Comparison of ENCODE assay signal across 27 cellular contexts in genomic region chr19:7864719-7865074, GRCh38. TPM values are rescaled to one million over a fixed set of nuclear protein-coding genes. Genes with fewer than 3 reads are reported as not detected.
A peak's percentile ranks its signal among the peaks of the same experiment; 100 is the strongest.
DNase-seq lines count a peak whose midpoint lies in the region; ATAC-seq, FAIRE-seq and TF ChIP-seq lines count a peak whose summit lies in the region.
"Had no signal": no experiment of that assay in that cellular context is flagged by ENCODE, and none has a peak within 500 bp of the region (broad histone marks: within the 10 kb centered on the region; RNA-seq: fewer than 3 reads in every experiment).

No MANE protein-coding gene starts in this region.

- H2BK20ac ChIP-seq in IMR-90 (ENCODE audit: low read depth, low read length) = no peak overlapping the region

- H2BK5ac ChIP-seq in IMR-90 (ENCODE audit: low read depth, low read length, poor library complexity, severe bottlenecking) = no peak overlapping the region

- CTCF ChIA-PET in HepG2 (lab: Yijun Ruan, JAX; ENCODE audit: low intra/inter-chr PET ratio, low total read pairs) (no interaction called here), IMR-90 (lab: Yijun Ruan, JAX) (interaction anchor here (0.6 kb wide), 1 partner anchor 93 kb away, joined by 6 read pairs; no protein-coding TSS in a partner anchor)

- dilution Hi-C loops in IMR-90 (cut with HindIII; ENCODE audit: low sequenced_read_pairs, unreplicated experiment) = no loop called here

- no peak overlapping the region for H3K27ac ChIP-seq in HepG2 (ENCODE audit: extremely low read length, insufficient read depth, low read length)
- no peak overlapping the region for H3K27ac ChIP-seq in right lobe of liver
- H3K27ac ChIP-seq in IMR-90 (ENCODE audit: insufficient read depth, low read length) = no peak overlapping the region
- H3K27ac ChIP-seq: C4-2B, GM23248, HL-60, KMS-11, SJCRH30 had no signal

- H3K4me3 ChIP-seq in HepG2 (replicated peaks in 1 of 3; ENCODE audit: insufficient read depth in 1 of 3, low read depth in 2 of 3, low read length in 3 of 3) (peak overlapping the region in 2 of 3 experiments; percentile 10 to 27; a peak in 1 of 6 replicates), right lobe of liver (no peak overlapping the region), IMR-90 (ENCODE audit: insufficient read depth, low read depth, low read length) (no peak overlapping the region)
- H3K4me3 ChIP-seq: GM12878, GM23248, SJCRH30 had no signal

- no TSS peak for BruUV-seq in HepG2 (replicated peaks; lab: Mats Ljungman, UMichigan)
- BruUV-seq in IMR-90 (replicated peaks; lab: Mats Ljungman, UMichigan) = no TSS peak

- no peak overlapping the region for H4K5ac ChIP-seq in IMR-90 (ENCODE audit: low read depth, low read length)

- no peaks in the 10 kb centered on the region for H4K20me1 ChIP-seq in HepG2 (ENCODE audit: insufficient read depth, low read length)
- 0 out of 2 replicates have a peak, but pooled peaks cover 7% of the 10 kb centered on the region for H4K20me1 ChIP-seq in IMR-90 (ENCODE audit: insufficient read depth, low read length)

- H3K27me3 ChIP-seq in HepG2 (ENCODE audit: control insufficient read depth in 1 of 2, insufficient read depth in 2 of 2, low read length in 2 of 2) (no peaks in the 10 kb centered on the region), right lobe of liver (no peaks in the 10 kb centered on the region), IMR-90 (ENCODE audit: control insufficient read depth, insufficient read depth, low read length) (peaks cover 6% of the 10 kb centered on the region; the same call in 1 of the 2 replicates)

- H2BK120ac ChIP-seq in IMR-90 (ENCODE audit: low read depth, low read length) = no peak overlapping the region

- TF ChIP-seq CTCF in HepG2 (CRISPR knock-in tag; IDR thresholded peaks at IDR 0.05) = no peak
- TF ChIP-seq CTCF in right lobe of liver (IDR thresholded peaks at IDR 0.05) = no peak
- TF ChIP-seq CTCF in IMR-90 (conservative IDR thresholded peaks at IDR 0.05; ENCODE audit: low read depth, low read length) = no peak

- ATAC-seq in HepG2 (no peak), right lobe of liver (no peak), IMR-90 (ENCODE audit: low read depth) (no peak)
- ATAC-seq in stimulated activated naive CD8-positive, alpha-beta T cell treated with anti-CD3 and anti-CD28 coated beads, Interleukin-15, Interleukin-2, amounts not matched to agents 100 U/mL and 50 U/mL, for 24 hours = no peak
- ATAC-seq: GM12878, T-cell had no signal

- H3K23ac ChIP-seq in IMR-90 (ENCODE audit: low read depth, low read length) = no peak overlapping the region

- POLR2A ChIA-PET in HepG2 (lab: Yijun Ruan, JAX) = no interaction called here
- POLR2A ChIA-PET in IMR-90 (lab: Charles Lee; ENCODE audit: unreplicated experiment) = no interaction called here

- TF ChIP-seq EP300 in HepG2 (IDR thresholded peaks at IDR 0.05; ENCODE audit: low read depth in 2 of 2, low read length in 2 of 2) (no peak), HepG2 (CRISPR knock-in tag; IDR thresholded peaks at IDR 0.05; ENCODE audit: borderline replicate concordance) (no peak)

- no peaks in the 10 kb centered on the region for H3K9me1 ChIP-seq in IMR-90 (ENCODE audit: insufficient read depth, low read length)

- in situ Hi-C loops in HepG2 (cut with HindIII; ENCODE audit: extremely low pct_ligation_motif_present, low pct_unique_long_range_greater_than_20kb) = no loop called here
- in situ Hi-C loops in IMR-90 (cut with MboI; ENCODE audit: low sequenced_read_pairs) = no loop called here

- H3K36me3 ChIP-seq in HepG2 (replicated peaks in 1 of 2; ENCODE audit: control insufficient read depth in 1 of 2, insufficient read depth in 2 of 2, low read length in 2 of 2) (no peaks in the 10 kb centered on the region), right lobe of liver (no peaks in the 10 kb centered on the region), IMR-90 (ENCODE audit: control insufficient read depth, insufficient read depth, low read length) (no peaks in the 10 kb centered on the region)
- H3K36me3 ChIP-seq: SJCRH30 had no signal

- no peak overlapping the region for H2AK5ac ChIP-seq in IMR-90 (ENCODE audit: low read depth, low read length)

- no peaks in the 10 kb centered on the region for H3K79me1 ChIP-seq in IMR-90 (ENCODE audit: low read depth in 1 of 2, low read length in 2 of 2)

- no peak for DNase-seq in HepG2 (ENCODE audit: low spot score)
- no peak for DNase-seq in right lobe of liver
- no peak for DNase-seq in IMR-90
- peak; percentile 12 for DNase-seq in epidermal melanocyte (ENCODE audit: insufficient read length, low spot score)
- DNase-seq in stimulated activated naive CD8-positive, alpha-beta T cell treated with anti-CD3 and anti-CD28 coated beads, Interleukin-15, Interleukin-2, amounts not matched to agents 100 U/mL and 50 U/mL, for 24 hours = no peak
- DNase-seq in NOMO-1 treated with DMSO at 0.1 percent for 48 hours (lab: John Stamatoyannopoulos, UW; ENCODE audit: unreplicated experiment) = no peak
- no peak for DNase-seq in AML-193 (lab: John Stamatoyannopoulos, UW)
- DNase-seq: ACHN, DMS79 treated with DMSO at 0.1 percent for 48 hours, GM23248, HCEC 1CT, MV-4-11, NCI-H1417, NCI-H187, NCI-H2107, NCI-H2227 treated with DMSO at 0.1 percent for 48 hours, NCI-H510A, NCI-H82, OCI-M1, SJCRH30, T-cell had no signal

- H2BK15ac ChIP-seq in IMR-90 (ENCODE audit: low read depth, low read length) = no peak overlapping the region

- H3K4me2 ChIP-seq in HepG2 (ENCODE audit: low read depth, low read length) = peak overlapping the region; percentile 68
- no peak overlapping the region for H3K4me2 ChIP-seq in IMR-90 (ENCODE audit: low read depth, low read length)

- H4K91ac ChIP-seq in IMR-90 (ENCODE audit: insufficient read depth, low read depth, low read length) = no peak overlapping the region

- no peak overlapping the region for H3K56ac ChIP-seq in IMR-90 (ENCODE audit: extremely low read depth, insufficient read depth, low read length)

- intact Hi-C loops in HepG2 (cut with micrococcal nuclease; ENCODE audit: unreplicated experiment) = no loop called here
- intact Hi-C loops in right lobe of liver (cut with DNase I) = no loop called here
- intact Hi-C loops in IMR-90 (cut with micrococcal nuclease) = no loop called here

- no peak for FAIRE-seq in HepG2 (lab: Jason Lieb, UNC)
- FAIRE-seq: GM12878, RCC 7860 had no signal

- no peaks in the 10 kb centered on the region for H3K9me3 ChIP-seq in HepG2 (ENCODE audit: low read length)
- no peaks in the 10 kb centered on the region for H3K9me3 ChIP-seq in right lobe of liver
- H3K9me3 ChIP-seq in IMR-90 (ENCODE audit: control insufficient read depth, insufficient read depth, low read length) = no peaks in the 10 kb centered on the region
- H3K9me3 ChIP-seq: SJCRH30 had no signal

- H3K4ac ChIP-seq in IMR-90 (ENCODE audit: low read depth, low read length) = no peak overlapping the region

- H3K9ac ChIP-seq in HepG2 (ENCODE audit: insufficient read depth, low read depth, low read length) = no peak overlapping the region
- H3K9ac ChIP-seq in IMR-90 (ENCODE audit: low read depth, low read length) = no peak overlapping the region
- H3K9ac ChIP-seq: GM23248, KMS-11 had no signal

- H3K4me1 ChIP-seq in HepG2 (ENCODE audit: insufficient read depth, low read length) = peaks cover 44% of the 10 kb centered on the region
- peaks cover 0 to 11% (median 0%) of the 10 kb centered on the region in 4 donors for H3K4me1 ChIP-seq in right lobe of liver
- peaks cover 12% of the 10 kb centered on the region for H3K4me1 ChIP-seq in IMR-90 (ENCODE audit: control insufficient read depth, insufficient read depth, low read length)
- H3K4me1 ChIP-seq: SJCRH30 had no signal

- H2AFZ ChIP-seq in HepG2 (ENCODE audit: low read length) = no peak overlapping the region
- H2AFZ ChIP-seq in IMR-90 (replicated peaks; ENCODE audit: low read length, poor library complexity) = peak overlapping the region; percentile 41
- H2AFZ ChIP-seq: GM23248 had no signal

- no peak overlapping the region for H3K18ac ChIP-seq in IMR-90 (ENCODE audit: low read depth, low read length)

- H3K14ac ChIP-seq in IMR-90 (replicated peaks; ENCODE audit: low read depth, low read length) = no peak overlapping the region

- no peaks in the 10 kb centered on the region for H3K79me2 ChIP-seq in HepG2 (ENCODE audit: insufficient read depth, low read length)

- TF ChIP-seq POLR2A in HepG2 (IDR thresholded peaks at IDR 0.05; ENCODE audit: insufficient read depth in 1 of 2, low read depth in 2 of 2, low read length in 2 of 2) = no peak
- TF ChIP-seq POLR2A in right lobe of liver (IDR thresholded peaks at IDR 0.05) = no peak
- TF ChIP-seq POLR2A in IMR-90 (IDR thresholded peaks at IDR 0.05; ENCODE audit: low read depth, low read length) = no peak

- TF ChIP-seq RAD21 in HepG2 (CRISPR knock-in tag; IDR thresholded peaks at IDR 0.05) = no peak
- no peak for TF ChIP-seq RAD21 in IMR-90 (IDR thresholded peaks at IDR 0.05; ENCODE audit: low read length)

- no peak overlapping the region for H2AK9ac ChIP-seq in IMR-90 (replicated peaks; ENCODE audit: low read depth, low read length, poor library complexity)

- H4K8ac ChIP-seq in IMR-90 (ENCODE audit: low read depth in 2 of 2, low read length in 2 of 2) = no peak overlapping the region

- WGBS in HepG2 (ENCODE audit: low lambda C conversion rate) = 30% methylated on average over 16 of the region's 17 CpGs
- WGBS in right lobe of liver (ENCODE audit: insufficient coverage, low coverage, low lambda C conversion rate, missing lambda C conversion rate) = 64% methylated on average over 11 of the region's 17 CpGs
- 100% methylated on average over 2 of the region's 17 CpGs; no CpG with 5 or more reads in 1 of the 2 experiments for WGBS in IMR-90 (ENCODE audit: extremely low coverage in 2 of 2, insufficient read length in 1 of 2), 2 experiments

RNA-seq across cellular contexts. Expression of gene PRR36, which starts 9.5 kb away (rescaled TPM):
- 0.07 TPM in 2 replicates for total RNA-seq in HepG2 (2016; rRNA removed; fragmentation: Illumina TruSeq; extraction: Trizol)
- 0.30 TPM in 1 of 2 replicates, not detected in the other for total RNA-seq in HepG2 (2016; cell fraction: cytosol; rRNA removed; fragmentation: Illumina TruSeq; extraction: Trizol; ENCODE audit: low read depth)
- 0.09 and 0.30 TPM in 2 replicates for total RNA-seq in HepG2 (2016; cell fraction: insoluble cytoplasmic fraction; rRNA removed; fragmentation: Illumina TruSeq; extraction: Trizol)
- 0.15 and 0.17 TPM in 2 replicates for total RNA-seq in HepG2 (2016; cell fraction: membrane; rRNA removed; fragmentation: Illumina TruSeq; extraction: Trizol)
- 0.09 and 0.22 TPM in 2 replicates for total RNA-seq in HepG2 (2016; cell fraction: nucleus; rRNA removed; fragmentation: Illumina TruSeq; extraction: Trizol)
- 0.17 TPM in 2 replicates for polyA plus RNA-seq in HepG2 (2011; rRNA removed)
- polyA plus RNA-seq in HepG2 (2011; cell fraction: cytosol; rRNA removed) = 0.05 and 0.13 TPM in 2 replicates
- 0.73 and 1.3 TPM in 2 replicates for polyA plus RNA-seq in HepG2 (2011; cell fraction: nucleus; rRNA removed)
- polyA plus RNA-seq in HepG2 (2012) = 1.5 and 1.8 TPM in 2 replicates
- 0.23 and 0.25 TPM in 2 replicates for polyA plus RNA-seq in HepG2 (2016; cell fraction: cytosol; fragmentation: Illumina TruSeq; extraction: Trizol; ENCODE audit: low read depth)
- 0.54 and 0.83 TPM in 2 replicates for polyA plus RNA-seq in HepG2 (2016; cell fraction: insoluble cytoplasmic fraction; fragmentation: Illumina TruSeq; extraction: Trizol; ENCODE audit: low read depth)
- polyA plus RNA-seq in HepG2 (2016; cell fraction: membrane; fragmentation: Illumina TruSeq; extraction: Trizol; ENCODE audit: low read depth) = 0.34 and 0.41 TPM in 2 replicates
- polyA plus RNA-seq in HepG2 (2016; cell fraction: nucleus; fragmentation: Illumina TruSeq; extraction: Trizol; ENCODE audit: insufficient read depth, low read depth) = 1.3 and 1.5 TPM in 2 replicates
- 0.34 TPM in 1 of 2 replicates, not detected in the other for polyA minus RNA-seq in HepG2 (2011; rRNA and poly(A)+ RNA removed; ENCODE audit: low replicate concordance)
- polyA minus RNA-seq in HepG2 (2011; cell fraction: cytosol; rRNA and poly(A)+ RNA removed) = 0.97 and 1.1 TPM in 2 replicates
- polyA minus RNA-seq in HepG2 (2011; cell fraction: nucleus; rRNA and poly(A)+ RNA removed) = 0.25 and 0.26 TPM in 2 replicates
- total RNA-seq in right lobe of liver = under 1 TPM in 4 of 6 experiments, not detected in 2; 0.07 to 0.37 (median 0.12) TPM
- not detected in 2 replicates for total RNA-seq in IMR-90 (2012; rRNA removed)
- 0.02 and 0.06 TPM in 2 replicates for polyA plus RNA-seq in IMR-90 (2012; rRNA removed)
- polyA plus RNA-seq in IMR-90 (2012; cell fraction: cytosol; rRNA removed) = 0.05 and 0.21 TPM in 2 replicates
- polyA plus RNA-seq in IMR-90 (2012; cell fraction: nucleus; rRNA removed; ENCODE audit: low replicate concordance) = 0.09 and 0.29 TPM in 2 replicates
- total RNA-seq: GM12878, GM23248, SJCRH30 had no signal
- polyA plus RNA-seq: GM23248 had no signal

RNA-seq across cellular contexts. Expression of gene LRRC8E, which starts 23.6 kb away (rescaled TPM):
- total RNA-seq in HepG2 (2016; rRNA removed; fragmentation: Illumina TruSeq; extraction: Trizol) (4.0 and 8.0 TPM in 2 replicates), right lobe of liver (1 to 10 TPM; 1.5 to 9.6 (median 3.5) TPM), IMR-90 (2012; rRNA removed) (6.9 and 7.2 TPM in 2 replicates)
- 0.97 and 1.0 TPM in 2 replicates for total RNA-seq in HepG2 (2016; cell fraction: cytosol; rRNA removed; fragmentation: Illumina TruSeq; extraction: Trizol; ENCODE audit: low read depth)
- total RNA-seq in HepG2 (2016; cell fraction: insoluble cytoplasmic fraction; rRNA removed; fragmentation: Illumina TruSeq; extraction: Trizol) = 4.0 and 9.1 TPM in 2 replicates
- total RNA-seq in HepG2 (2016; cell fraction: membrane; rRNA removed; fragmentation: Illumina TruSeq; extraction: Trizol) = 2.2 and 3.4 TPM in 2 replicates
- 7.5 and 8.2 TPM in 2 replicates for total RNA-seq in HepG2 (2016; cell fraction: nucleus; rRNA removed; fragmentation: Illumina TruSeq; extraction: Trizol)
- polyA plus RNA-seq in HepG2 (2011; rRNA removed) (10.3 and 14.6 TPM in 2 replicates), IMR-90 (2012; rRNA removed) (6.4 and 6.9 TPM in 2 replicates)
- 6.6 and 7.8 TPM in 2 replicates for polyA plus RNA-seq in HepG2 (2011; cell fraction: cytosol; rRNA removed)
- 7.6 and 8.4 TPM in 2 replicates for polyA plus RNA-seq in HepG2 (2011; cell fraction: nucleus; rRNA removed)
- 10.1 and 12.0 TPM in 2 replicates for polyA plus RNA-seq in HepG2 (2012)
- polyA plus RNA-seq in HepG2 (2016; cell fraction: cytosol; fragmentation: Illumina TruSeq; extraction: Trizol; ENCODE audit: low read depth) = 0.41 and 0.42 TPM in 2 replicates
- 2.8 and 3.6 TPM in 2 replicates for polyA plus RNA-seq in HepG2 (2016; cell fraction: insoluble cytoplasmic fraction; fragmentation: Illumina TruSeq; extraction: Trizol; ENCODE audit: low read depth)
- polyA plus RNA-seq in HepG2 (2016; cell fraction: membrane; fragmentation: Illumina TruSeq; extraction: Trizol; ENCODE audit: low read depth) = 0.65 and 1.00 TPM in 2 replicates
- 8.0 and 10.3 TPM in 2 replicates for polyA plus RNA-seq in HepG2 (2016; cell fraction: nucleus; fragmentation: Illumina TruSeq; extraction: Trizol; ENCODE audit: insufficient read depth, low read depth)
- polyA minus RNA-seq in HepG2 (2011; rRNA and poly(A)+ RNA removed; ENCODE audit: low replicate concordance) = 13.5 and 26.2 TPM in 2 replicates
- 10.5 and 13.4 TPM in 2 replicates for polyA minus RNA-seq in HepG2 (2011; cell fraction: cytosol; rRNA and poly(A)+ RNA removed)
- polyA minus RNA-seq in HepG2 (2011; cell fraction: nucleus; rRNA and poly(A)+ RNA removed) = 5.5 and 7.0 TPM in 2 replicates
- polyA plus RNA-seq in IMR-90 (2012; cell fraction: cytosol; rRNA removed) = 4.1 and 5.4 TPM in 2 replicates
- 4.1 and 7.1 TPM in 2 replicates for polyA plus RNA-seq in IMR-90 (2012; cell fraction: nucleus; rRNA removed; ENCODE audit: low replicate concordance)
- total RNA-seq: GM12878 had no signal

RNA-seq across cellular contexts. Expression of gene EVI5L, which starts 34.7 kb away (rescaled TPM):
- total RNA-seq in HepG2 (2016; rRNA removed; fragmentation: Illumina TruSeq; extraction: Trizol) (1.3 and 1.7 TPM in 2 replicates), right lobe of liver (1 to 10 TPM; 3.7 to 6.3 (median 4.9) TPM), IMR-90 (2012; rRNA removed) (12.7 and 15.0 TPM in 2 replicates)
- 0.61 and 0.62 TPM in 2 replicates for total RNA-seq in HepG2 (2016; cell fraction: cytosol; rRNA removed; fragmentation: Illumina TruSeq; extraction: Trizol; ENCODE audit: low read depth)
- total RNA-seq in HepG2 (2016; cell fraction: insoluble cytoplasmic fraction; rRNA removed; fragmentation: Illumina TruSeq; extraction: Trizol) = 1.1 and 1.6 TPM in 2 replicates
- total RNA-seq in HepG2 (2016; cell fraction: membrane; rRNA removed; fragmentation: Illumina TruSeq; extraction: Trizol) = 1.6 and 1.7 TPM in 2 replicates
- total RNA-seq in HepG2 (2016; cell fraction: nucleus; rRNA removed; fragmentation: Illumina TruSeq; extraction: Trizol) = 1.2 and 1.7 TPM in 2 replicates
- polyA plus RNA-seq in HepG2 (2011; rRNA removed) (2.4 and 3.1 TPM in 2 replicates), IMR-90 (2012; rRNA removed) (14.6 and 15.0 TPM in 2 replicates)
- 2.1 and 2.9 TPM in 2 replicates for polyA plus RNA-seq in HepG2 (2011; cell fraction: cytosol; rRNA removed)
- polyA plus RNA-seq in HepG2 (2011; cell fraction: nucleus; rRNA removed) = 8.0 and 8.2 TPM in 2 replicates
- 3.2 TPM in 2 replicates for polyA plus RNA-seq in HepG2 (2012)
- 0.58 and 0.84 TPM in 2 replicates for polyA plus RNA-seq in HepG2 (2016; cell fraction: cytosol; fragmentation: Illumina TruSeq; extraction: Trizol; ENCODE audit: low read depth)
- 1.7 and 2.0 TPM in 2 replicates for polyA plus RNA-seq in HepG2 (2016; cell fraction: insoluble cytoplasmic fraction; fragmentation: Illumina TruSeq; extraction: Trizol; ENCODE audit: low read depth)
- polyA plus RNA-seq in HepG2 (2016; cell fraction: membrane; fragmentation: Illumina TruSeq; extraction: Trizol; ENCODE audit: low read depth) = 1.4 and 1.6 TPM in 2 replicates
- polyA plus RNA-seq in HepG2 (2016; cell fraction: nucleus; fragmentation: Illumina TruSeq; extraction: Trizol; ENCODE audit: insufficient read depth, low read depth) = 3.6 and 4.8 TPM in 2 replicates
- polyA minus RNA-seq in HepG2 (2011; rRNA and poly(A)+ RNA removed; ENCODE audit: low replicate concordance) = 6.3 and 14.8 TPM in 2 replicates
- 1.1 and 1.3 TPM in 2 replicates for polyA minus RNA-seq in HepG2 (2011; cell fraction: cytosol; rRNA and poly(A)+ RNA removed)
- 1.9 and 2.9 TPM in 2 replicates for polyA minus RNA-seq in HepG2 (2011; cell fraction: nucleus; rRNA and poly(A)+ RNA removed)
- 13.6 and 18.5 TPM in 2 replicates for polyA plus RNA-seq in IMR-90 (2012; cell fraction: cytosol; rRNA removed)
- polyA plus RNA-seq in IMR-90 (2012; cell fraction: nucleus; rRNA removed; ENCODE audit: low replicate concordance) = 21.0 and 37.0 TPM in 2 replicates

RNA-seq across cellular contexts. Expression of gene MAP2K7, which starts 39.0 kb away (rescaled TPM):
- 8.7 and 10.8 TPM in 2 replicates for total RNA-seq in HepG2 (2016; rRNA removed; fragmentation: Illumina TruSeq; extraction: Trizol)
- 3.9 and 4.1 TPM in 2 replicates for total RNA-seq in HepG2 (2016; cell fraction: cytosol; rRNA removed; fragmentation: Illumina TruSeq; extraction: Trizol; ENCODE audit: low read depth)
- 7.6 and 11.7 TPM in 2 replicates for total RNA-seq in HepG2 (2016; cell fraction: insoluble cytoplasmic fraction; rRNA removed; fragmentation: Illumina TruSeq; extraction: Trizol)
- 11.5 and 13.1 TPM in 2 replicates for total RNA-seq in HepG2 (2016; cell fraction: membrane; rRNA removed; fragmentation: Illumina TruSeq; extraction: Trizol)
- total RNA-seq in HepG2 (2016; cell fraction: nucleus; rRNA removed; fragmentation: Illumina TruSeq; extraction: Trizol) = 8.3 and 8.5 TPM in 2 replicates
- polyA plus RNA-seq in HepG2 (2011; rRNA removed) = 9.0 and 14.8 TPM in 2 replicates
- polyA plus RNA-seq in HepG2 (2011; cell fraction: cytosol; rRNA removed) = 8.8 and 11.2 TPM in 2 replicates
- polyA plus RNA-seq in HepG2 (2011; cell fraction: nucleus; rRNA removed) = 42.0 and 50.6 TPM in 2 replicates
- polyA plus RNA-seq in HepG2 (2012) = 17.3 and 19.9 TPM in 2 replicates
- 3.9 and 4.4 TPM in 2 replicates for polyA plus RNA-seq in HepG2 (2016; cell fraction: cytosol; fragmentation: Illumina TruSeq; extraction: Trizol; ENCODE audit: low read depth)
- 10.5 and 15.1 TPM in 2 replicates for polyA plus RNA-seq in HepG2 (2016; cell fraction: insoluble cytoplasmic fraction; fragmentation: Illumina TruSeq; extraction: Trizol; ENCODE audit: low read depth)
- polyA plus RNA-seq in HepG2 (2016; cell fraction: membrane; fragmentation: Illumina TruSeq; extraction: Trizol; ENCODE audit: low read depth) = 8.5 and 10.6 TPM in 2 replicates
- polyA plus RNA-seq in HepG2 (2016; cell fraction: nucleus; fragmentation: Illumina TruSeq; extraction: Trizol; ENCODE audit: insufficient read depth, low read depth) = 25.7 and 31.5 TPM in 2 replicates
- polyA minus RNA-seq in HepG2 (2011; rRNA and poly(A)+ RNA removed; ENCODE audit: low replicate concordance) = 17.6 and 23.5 TPM in 2 replicates
- 10.0 and 13.0 TPM in 2 replicates for polyA minus RNA-seq in HepG2 (2011; cell fraction: cytosol; rRNA and poly(A)+ RNA removed)
- polyA minus RNA-seq in HepG2 (2011; cell fraction: nucleus; rRNA and poly(A)+ RNA removed) = 11.2 and 11.7 TPM in 2 replicates
- total RNA-seq in right lobe of liver = 10 to 100 TPM in 5 of 6 experiments, 1 to 10 TPM in 1; 9.7 to 22.1 (median 15.6) TPM
- total RNA-seq in IMR-90 (2012; rRNA removed) = 3.9 and 4.1 TPM in 2 replicates
- polyA plus RNA-seq in IMR-90 (2012; rRNA removed) = 15.6 TPM in 2 replicates
- polyA plus RNA-seq in IMR-90 (2012; cell fraction: cytosol; rRNA removed) = 4.4 and 11.5 TPM in 2 replicates
- polyA plus RNA-seq in IMR-90 (2012; cell fraction: nucleus; rRNA removed; ENCODE audit: low replicate concordance) = 49.0 and 68.0 TPM in 2 replicates

RNA-seq across cellular contexts. Expression of gene TGFBR3L, which starts 49.9 kb away (rescaled TPM):
- total RNA-seq in HepG2 (2016; rRNA removed; fragmentation: Illumina TruSeq; extraction: Trizol) (0.83 and 1.0 TPM in 2 replicates), right lobe of liver (1 to 10 TPM in 3 of 6 experiments, under 1 TPM in 3; 0.42 to 2.9 (median 1.3) TPM), IMR-90 (2012; rRNA removed) (not detected in 2 replicates)
- total RNA-seq in HepG2 (2016; cell fraction: cytosol; rRNA removed; fragmentation: Illumina TruSeq; extraction: Trizol; ENCODE audit: low read depth) = 3.2 and 3.7 TPM in 2 replicates
- 0.56 and 1.1 TPM in 2 replicates for total RNA-seq in HepG2 (2016; cell fraction: insoluble cytoplasmic fraction; rRNA removed; fragmentation: Illumina TruSeq; extraction: Trizol)
- 1.6 and 2.1 TPM in 2 replicates for total RNA-seq in HepG2 (2016; cell fraction: membrane; rRNA removed; fragmentation: Illumina TruSeq; extraction: Trizol)
- total RNA-seq in HepG2 (2016; cell fraction: nucleus; rRNA removed; fragmentation: Illumina TruSeq; extraction: Trizol) = 0.81 TPM in 1 of 2 replicates, not detected in the other
- polyA plus RNA-seq in HepG2 (2011; rRNA removed) (0.14 and 0.20 TPM in 2 replicates), IMR-90 (2012; rRNA removed) (0.94 and 2.2 TPM in 2 replicates)
- polyA plus RNA-seq in HepG2 (2011; cell fraction: cytosol; rRNA removed) = 0.25 and 0.55 TPM in 2 replicates
- 1.0 and 1.6 TPM in 2 replicates for polyA plus RNA-seq in HepG2 (2011; cell fraction: nucleus; rRNA removed)
- polyA plus RNA-seq in HepG2 (2012) = 0.25 and 0.69 TPM in 2 replicates
- polyA plus RNA-seq in HepG2 (2016; cell fraction: cytosol; fragmentation: Illumina TruSeq; extraction: Trizol; ENCODE audit: low read depth) = 7.2 and 8.1 TPM in 2 replicates
- 0.49 and 1.4 TPM in 2 replicates for polyA plus RNA-seq in HepG2 (2016; cell fraction: insoluble cytoplasmic fraction; fragmentation: Illumina TruSeq; extraction: Trizol; ENCODE audit: low read depth)
- polyA plus RNA-seq in HepG2 (2016; cell fraction: membrane; fragmentation: Illumina TruSeq; extraction: Trizol; ENCODE audit: low read depth) = 4.1 and 4.2 TPM in 2 replicates
- 0.90 and 1.3 TPM in 2 replicates for polyA plus RNA-seq in HepG2 (2016; cell fraction: nucleus; fragmentation: Illumina TruSeq; extraction: Trizol; ENCODE audit: insufficient read depth, low read depth)
- 0.30 and 1.5 TPM in 2 replicates for polyA minus RNA-seq in HepG2 (2011; rRNA and poly(A)+ RNA removed; ENCODE audit: low replicate concordance)
- not detected in 2 replicates for polyA minus RNA-seq in HepG2 (2011; cell fraction: cytosol; rRNA and poly(A)+ RNA removed)
- polyA minus RNA-seq in HepG2 (2011; cell fraction: nucleus; rRNA and poly(A)+ RNA removed) = not detected in 2 replicates
- 3.5 and 4.4 TPM in 2 replicates for polyA plus RNA-seq in IMR-90 (2012; cell fraction: cytosol; rRNA removed)
- 1.9 and 3.1 TPM in 2 replicates for polyA plus RNA-seq in IMR-90 (2012; cell fraction: nucleus; rRNA removed; ENCODE audit: low replicate concordance)
- total RNA-seq: HT-29, SJCRH30 had no signal

Comparison
In these comparisons a context has a peak if more than half of its experiments do, and no peak if none do; other contexts are left out.
1. H3K4me3 ChIP-seq: peak in HepG2 (2 of 3); none in right lobe of liver (0 of 3) and IMR-90 (single experiment).